Comparison of ENCODE assay signal across 5 cellular contexts in genomic region chr17:10737786-10738185, GRCh38. TPM values are rescaled to one million over a fixed set of nuclear protein-coding genes. Genes with fewer than 3 reads are reported as not detected.
"Had no signal": no experiment of that assay in that cellular context is flagged by ENCODE, and none has a peak within 500 bp of the region (broad histone marks: within the 10 kb centered on the region; RNA-seq: fewer than 3 reads in every experiment).

No MANE protein-coding gene starts in this region.

- H3K36me3 ChIP-seq: gastrocnemius medialis, heart left ventricle, WERI-Rb-1 had no signal

- H3K9me3 ChIP-seq: gastrocnemius medialis, heart left ventricle had no signal

- H3K4me3 ChIP-seq: gastrocnemius medialis, heart left ventricle, lung had no signal

- H3K27ac ChIP-seq: gastrocnemius medialis, heart left ventricle, WERI-Rb-1 had no signal

- H3K27me3 ChIP-seq: gastrocnemius medialis, heart left ventricle had no signal

RNA-seq across cellular contexts. Expression of gene TMEM220, which starts 8.0 kb away (rescaled TPM):
- total RNA-seq: epithelial cell of proximal tubule had no signal
